23 cellular contexts compared by ENCODE assay signal in genomic region chr6:67064323-67064722, GRCh38.
"Had no signal": no experiment of that assay in that cellular context is flagged by ENCODE, and none has a peak within 500 bp of the region (broad histone marks: within the 10 kb centered on the region; RNA-seq: fewer than 3 reads in every experiment).

No MANE protein-coding gene starts in this region.

- H3K36me3 ChIP-seq: esophagus squamous epithelium, gastrocnemius medialis, heart right ventricle, left lung, lower lobe of right lung had no signal

- H3K4me3 ChIP-seq: esophagus squamous epithelium, gastrocnemius medialis, heart right ventricle, left lung, lower lobe of right lung, mucosa of descending colon had no signal

- DNase-seq: cortex of kidney; effector CD8-positive, alpha-beta T cell; effector memory CD8-positive, alpha-beta T cell; endodermal cell; erythroblast; esophagus squamous epithelium; foreskin fibroblast; foreskin melanocyte; gastrocnemius medialis; glutamatergic neuron; head of caudate nucleus; heart right ventricle; hippocampal formation; left cardiac atrium; left lung; left ventricle myocardium superior; lower lobe of right lung; mesenchymal stem cell; mucosa of descending colon; naive B cell; naive thymus-derived CD8-positive, alpha-beta T cell had no signal

- H3K27ac ChIP-seq: epithelial cell of prostate, esophagus squamous epithelium, gastrocnemius medialis, heart right ventricle, left lung, lower lobe of right lung had no signal

- ATAC-seq: effector memory CD8-positive, alpha-beta T cell; esophagus mucosa; gastrocnemius medialis; heart right ventricle; left cardiac atrium; left lung; left ventricle myocardium superior; lower lobe of right lung; mucosa of descending colon; naive thymus-derived CD8-positive, alpha-beta T cell had no signal

- H3K9me3 ChIP-seq: gastrocnemius medialis, lower lobe of right lung had no signal

- H3K4me1 ChIP-seq: esophagus squamous epithelium, gastrocnemius medialis, heart right ventricle, left lung, lower lobe of right lung had no signal

- H3K27me3 ChIP-seq: esophagus squamous epithelium, gastrocnemius medialis, heart right ventricle, left lung had no signal
